10 cellular contexts compared by ENCODE assay signal in the genomic region with DNA sequence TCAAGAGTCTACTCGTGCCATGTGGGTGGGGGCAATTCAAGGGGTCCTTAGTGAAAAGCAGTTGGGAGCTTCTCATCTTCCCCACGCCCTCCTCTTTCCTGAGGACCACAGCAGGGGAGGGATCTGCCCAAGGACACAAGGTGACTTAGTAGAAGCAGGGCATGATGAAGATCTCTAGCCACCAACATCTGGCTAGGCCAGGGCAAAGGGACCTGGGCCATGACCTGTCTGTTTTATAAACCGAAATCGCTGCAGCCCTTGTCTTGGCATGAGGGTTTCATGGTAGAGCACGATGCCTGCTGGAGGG. TPM values are rescaled to one million over a fixed set of nuclear protein-coding genes. Genes with fewer than 3 reads are reported as not detected.
DNase-seq lines count a peak whose midpoint lies in the region; TF ChIP-seq lines count a peak whose summit lies in the region.
"Had no signal": no experiment of that assay in that cellular context is flagged by ENCODE, and none has a peak within 500 bp of the region (broad histone marks: within the 10 kb centered on the region; RNA-seq: fewer than 3 reads in every experiment).

No MANE protein-coding gene starts in this region.

- peaks cover 20% of the 10 kb centered on the region for H3K4me1 Mint-ChIP-seq in activated T-helper 2 cell treated with anti-CD3 and anti-CD28 coated beads, Interferon-gamma antibody, Interleukin-2, Interleukin-4, amounts not matched to agents 10 μg/mL and 5 μg/mL and 100 μg/mL, durations not matched to agents 14 hours and 24 hours and 36 hours (ENCODE audit: low read depth)

- H3K36me3 ChIP-seq in HUES6 (ENCODE audit: control insufficient read depth, insufficient read depth, low read length), result peaks cover 35% of the 10 kb centered on the region
- H3K36me3 ChIP-seq: neural progenitor cell had no signal

- no peaks in the 10 kb centered on the region for H3K9me3 Mint-ChIP-seq in activated T-helper 2 cell treated with anti-CD3 and anti-CD28 coated beads, Interferon-gamma antibody, Interleukin-2, Interleukin-4, amounts not matched to agents 10 μg/mL and 5 μg/mL and 100 μg/mL, durations not matched to agents 14 hours and 24 hours and 36 hours

- peak overlapping the region; percentile 38 for H3K9ac ChIP-seq in HUES6 (ENCODE audit: low read length)
- H3K9ac ChIP-seq: neural progenitor cell had no signal

- H3K4me1 ChIP-seq in HUES6 (ENCODE audit: control insufficient read depth, insufficient read depth, low read length), result peaks cover 20% of the 10 kb centered on the region; the same call in 1 of the 2 replicates
- H3K4me1 ChIP-seq: neural progenitor cell had no signal

- H3K36me3 Mint-ChIP-seq in activated T-helper 2 cell treated with anti-CD3 and anti-CD28 coated beads, Interferon-gamma antibody, Interleukin-2, Interleukin-4, amounts not matched to agents 10 μg/mL and 5 μg/mL and 100 μg/mL, durations not matched to agents 14 hours and 24 hours and 36 hours (ENCODE audit: low read depth), result peaks cover 22% of the 10 kb centered on the region

- H3K4me3 Mint-ChIP-seq in activated T-helper 2 cell treated with anti-CD3 and anti-CD28 coated beads, Interferon-gamma antibody, Interleukin-2, Interleukin-4, amounts not matched to agents 10 μg/mL and 5 μg/mL and 100 μg/mL, durations not matched to agents 14 hours and 24 hours and 36 hours (ENCODE audit: low read depth), result no peak overlapping the region
- H3K4me3 Mint-ChIP-seq: neural progenitor cell had no signal

- no peak for DNase-seq in activated T-helper 2 cell treated with anti-CD3 and anti-CD28 coated beads, Interferon-gamma antibody, Interleukin-2, Interleukin-4, amounts not matched to agents 10 μg/mL and 5 μg/mL and 100 μg/mL, durations not matched to agents 14 hours and 24 hours and 36 hours (ENCODE audit: low spot score)
- no peak for DNase-seq in substantia nigra (lab: John Stamatoyannopoulos, UW)
- no peak for DNase-seq in DMS53 (lab: John Stamatoyannopoulos, UW)
- DNase-seq in GM20000 (ENCODE audit: low spot score), result no peak
- DNase-seq in GM03348 (ENCODE audit: low spot score), result no peak
- DNase-seq: NCI-H774 had no signal

- H3K27ac Mint-ChIP-seq in activated T-helper 2 cell treated with anti-CD3 and anti-CD28 coated beads, Interferon-gamma antibody, Interleukin-2, Interleukin-4, amounts not matched to agents 10 μg/mL and 5 μg/mL and 100 μg/mL, durations not matched to agents 14 hours and 24 hours and 36 hours, result peak overlapping the region; percentile 84
- H3K27ac Mint-ChIP-seq: neural progenitor cell had no signal

- H3K27me3 ChIP-seq in HUES6 (ENCODE audit: control insufficient read depth, insufficient read depth, low read length) (no peaks in the 10 kb centered on the region), layer of hippocampus (ENCODE audit: control insufficient read depth, insufficient read depth, low read length) (no peaks in the 10 kb centered on the region)
- H3K27me3 ChIP-seq: neural progenitor cell had no signal

- TF ChIP-seq CTCF in GM20000 (IDR thresholded peaks at IDR 0.05; ENCODE audit: extremely low read depth, missing control alignments), result no peak

- intact Hi-C loops in activated T-helper 2 cell treated with anti-CD3 and anti-CD28 coated beads, Interferon-gamma antibody, Interleukin-2, Interleukin-4, amounts not matched to agents 10 μg/mL and 5 μg/mL and 100 μg/mL, durations not matched to agents 14 hours and 24 hours and 36 hours (cut with micrococcal nuclease), result no loop called here

- H3K27ac ChIP-seq in HUES6 (ENCODE audit: low read depth, low read length) (no peak overlapping the region; the same call in 1 of the 2 replicates), layer of hippocampus (ENCODE audit: low read depth, low read length) (peak overlapping the region; percentile 19), substantia nigra (ENCODE audit: low read depth, low read length, poor library complexity, severe bottlenecking) (peak overlapping the region; percentile 65)
- H3K27ac ChIP-seq: neural progenitor cell had no signal

- no peaks in the 10 kb centered on the region for H3K27me3 Mint-ChIP-seq in activated T-helper 2 cell treated with anti-CD3 and anti-CD28 coated beads, Interferon-gamma antibody, Interleukin-2, Interleukin-4, amounts not matched to agents 10 μg/mL and 5 μg/mL and 100 μg/mL, durations not matched to agents 14 hours and 24 hours and 36 hours (ENCODE audit: low read depth)

- no peak overlapping the region for H3K4me3 ChIP-seq in HUES6 (ENCODE audit: low read depth, low read length)
- H3K4me3 ChIP-seq: neural progenitor cell had no signal

- H3K9me3 ChIP-seq in HUES6 (ENCODE audit: control insufficient read depth, insufficient read depth, low read depth, low read length), result peaks cover 12% of the 10 kb centered on the region; the same call in 1 of the 2 replicates

RNA-seq across cellular contexts. Expression of a gene that starts 5.1 kb away (rescaled TPM):
- total RNA-seq in activated T-helper 2 cell treated with anti-CD3 and anti-CD28 coated beads, Interferon-gamma antibody, Interleukin-2, Interleukin-4, amounts not matched to agents 10 μg/mL and 5 μg/mL and 100 μg/mL, durations not matched to agents 14 hours and 24 hours and 36 hours, result 82.8 and 86.4 TPM in 2 replicates

RNA-seq across cellular contexts. Expression of a gene that starts 5.9 kb away (rescaled TPM):
- 40.5 and 41.7 TPM in 2 replicates for total RNA-seq in activated T-helper 2 cell treated with anti-CD3 and anti-CD28 coated beads, Interferon-gamma antibody, Interleukin-2, Interleukin-4, amounts not matched to agents 10 μg/mL and 5 μg/mL and 100 μg/mL, durations not matched to agents 14 hours and 24 hours and 36 hours

RNA-seq across cellular contexts. Expression of a gene that starts 25.5 kb away (rescaled TPM):
- total RNA-seq in activated T-helper 2 cell treated with anti-CD3 and anti-CD28 coated beads, Interferon-gamma antibody, Interleukin-2, Interleukin-4, amounts not matched to agents 10 μg/mL and 5 μg/mL and 100 μg/mL, durations not matched to agents 14 hours and 24 hours and 36 hours, result 39.2 and 39.8 TPM in 2 replicates

RNA-seq across cellular contexts. Expression of a gene that starts 43.4 kb away (rescaled TPM):
- total RNA-seq in activated T-helper 2 cell treated with anti-CD3 and anti-CD28 coated beads, Interferon-gamma antibody, Interleukin-2, Interleukin-4, amounts not matched to agents 10 μg/mL and 5 μg/mL and 100 μg/mL, durations not matched to agents 14 hours and 24 hours and 36 hours, result not detected in 2 replicates
- total RNA-seq: dermis blood vessel endothelial cell had no signal

RNA-seq across cellular contexts. Expression of a gene that starts 51.1 kb away (rescaled TPM):
- 17.5 and 18.3 TPM in 2 replicates for total RNA-seq in activated T-helper 2 cell treated with anti-CD3 and anti-CD28 coated beads, Interferon-gamma antibody, Interleukin-2, Interleukin-4, amounts not matched to agents 10 μg/mL and 5 μg/mL and 100 μg/mL, durations not matched to agents 14 hours and 24 hours and 36 hours
